In genomic region chr12:28194621-28195020, GRCh38 we compare ENCODE assay signal across 8 cellular contexts. TPM values are rescaled to one million over a fixed set of nuclear protein-coding genes. Genes with fewer than 3 reads are reported as not detected.
DNase-seq lines count a peak whose midpoint lies in the region; ATAC-seq, FAIRE-seq and TF ChIP-seq lines count a peak whose summit lies in the region.
"Not testable (repeated sequence)": the region's sequence is repeated elsewhere in the genome, so short reads cannot be mapped to it uniquely, and the experiment has no call there.

No MANE protein-coding gene starts in this region.

- H3K4me1 ChIP-seq in H1 (replicated peaks in 1 of 4; ENCODE audit: control insufficient read depth in 3 of 4, insufficient read depth in 4 of 4, low read length in 3 of 4) = not testable (repeated sequence)

- not testable (repeated sequence) for H4K5ac ChIP-seq in H1 (ENCODE audit: insufficient read length, low read depth, low read length)

- not testable (repeated sequence) for H3K36me3 Mint-ChIP-seq in T-helper 17 cell (ENCODE audit: low read depth); natural killer cell
- H3K36me3 Mint-ChIP-seq in nephron progenitor cell (ENCODE audit: low read depth) = peaks cover 30% of the 10 kb centered on the region
- peaks cover 9 to 23% of the 10 kb centered on the region in 2 donors for H3K36me3 Mint-ChIP-seq in stimulated activated naive B cell treated with anti-CD40 and anti-IgM and Interleukin-4, amounts not matched to agents 10 μg/mL and 1 μg/mL and 100 μg/mL, for 72 hours

- not testable (repeated sequence) for H3K4me2 ChIP-seq in H1 (ENCODE audit: insufficient read depth in 1 of 2, low read depth in 2 of 2, low read length in 2 of 2)

- H2BK20ac ChIP-seq in H1 (ENCODE audit: low read length) = not testable (repeated sequence)

- not testable (repeated sequence) for ATAC-seq in T-helper 17 cell; natural killer cell; stimulated activated naive B cell treated with anti-CD40 and anti-IgM and Interleukin-4, amounts not matched to agents 10 μg/mL and 1 μg/mL and 100 μg/mL, for 72 hours (replicated peaks)

- H3K14ac ChIP-seq in H1 (ENCODE audit: insufficient read length) = not testable (repeated sequence)

- H3K4me1 Mint-ChIP-seq in T-helper 17 cell (peaks cover 34% of the 10 kb centered on the region), natural killer cell (peaks cover 45 to 46% of the 10 kb centered on the region in 2 donors), nephron progenitor cell (peaks cover 13% of the 10 kb centered on the region)
- H3K4me1 Mint-ChIP-seq in stimulated activated naive B cell treated with anti-CD40 and anti-IgM and Interleukin-4, amounts not matched to agents 10 μg/mL and 1 μg/mL and 100 μg/mL, for 72 hours = peaks cover 21 to 37% of the 10 kb centered on the region in 2 donors

- H3K79me2 ChIP-seq in H1 (ENCODE audit: control insufficient read depth in 1 of 2, insufficient read depth in 2 of 2, low read length in 2 of 2) = peaks cover 6 to 87% of the 10 kb centered on the region in 2 experiments; a peak in 3 of 4 replicates

- not testable (repeated sequence) for H3K79me1 ChIP-seq in H1 (ENCODE audit: low read depth, low read length)

- not testable (repeated sequence) for H3K18ac ChIP-seq in H1 (ENCODE audit: extremely low read depth, low read length)

- TF ChIP-seq RAD21 in H1 (IDR thresholded peaks at IDR 0.05 in 1 of 2, conservative IDR thresholded peaks at IDR 0.05 in 1 of 2; ENCODE audit: low read depth in 2 of 2, low read length in 2 of 2) = not testable (repeated sequence)

- H3K9ac ChIP-seq in H1 (replicated peaks in 1 of 4; ENCODE audit: extremely low read depth in 1 of 4, low read depth in 3 of 4, low read length in 3 of 4) = not testable (repeated sequence)

- not testable (repeated sequence) for TF ChIP-seq POLR2A in H1 (IDR thresholded peaks at IDR 0.05; ENCODE audit: control extremely low read depth in 1 of 2, low read depth in 2 of 2, low read length in 2 of 2)

- H3K36me3 ChIP-seq in H1 (ENCODE audit: control insufficient read depth in 2 of 4, insufficient read depth in 4 of 4, low read length in 3 of 4) = not testable (repeated sequence)

- H3K23ac ChIP-seq in H1 (ENCODE audit: insufficient read length) = not testable (repeated sequence)

- not testable (repeated sequence) for H3K4me3 Mint-ChIP-seq in T-helper 17 cell; nephron progenitor cell; stimulated activated naive B cell treated with anti-CD40 and anti-IgM and Interleukin-4, amounts not matched to agents 10 μg/mL and 1 μg/mL and 100 μg/mL, for 72 hours
- peak overlapping the region; percentile 49 for H3K4me3 Mint-ChIP-seq in natural killer cell

- H4K8ac ChIP-seq in H1 (ENCODE audit: extremely low read depth, insufficient read depth, low read length) = 0 out of 2 replicates have a peak overlapping the region, but pooled peaks have one; percentile 25

- not testable (repeated sequence) for H2BK120ac ChIP-seq in H1 (replicated peaks; ENCODE audit: low read depth, low read length)

- TF ChIP-seq CTCF in H1 (IDR thresholded peaks at IDR 0.05; ENCODE audit: control extremely low read depth in 1 of 3, insufficient read depth in 1 of 3, low read depth in 1 of 3, low read length in 3 of 3); natural killer cell (IDR thresholded peaks at IDR 0.05); nephron progenitor cell (IDR thresholded peaks at IDR 0.05): not testable (repeated sequence)

- WGBS in H1 (ENCODE audit: extremely low coverage in 1 of 2, insufficient coverage in 1 of 2, insufficient read length in 1 of 2, insufficient replicate concordance in 2 of 2, low coverage in 1 of 2, low lambda C conversion rate in 2 of 2, missing lambda C conversion rate in 1 of 2), 2 experiments = 88% methylated on average over 12 of the region's 12 CpGs; no CpG with 5 or more reads in 1 of the 2 experiments

- H3K4ac ChIP-seq in H1 (replicated peaks; ENCODE audit: insufficient read length, low read depth, low read length) = not testable (repeated sequence)

- not testable (repeated sequence) for H2BK15ac ChIP-seq in H1 (ENCODE audit: low read length)

- H3K27me3 ChIP-seq in H1 (replicated peaks in 1 of 4; ENCODE audit: control insufficient read depth in 3 of 4, extremely low read depth in 1 of 4, insufficient read depth in 3 of 4, low read length in 3 of 4) = not testable (repeated sequence)

- H3K9me3 Mint-ChIP-seq in natural killer cell; stimulated activated naive B cell treated with anti-CD40 and anti-IgM and Interleukin-4, amounts not matched to agents 10 μg/mL and 1 μg/mL and 100 μg/mL, for 72 hours: not testable (repeated sequence)
- peaks cover 39% of the 10 kb centered on the region for H3K9me3 Mint-ChIP-seq in nephron progenitor cell

- H4K20me1 ChIP-seq in H1 (replicated peaks in 1 of 2; ENCODE audit: control insufficient read depth in 1 of 2, insufficient read depth in 2 of 2, low read length in 2 of 2) = not testable (repeated sequence)

- not testable (repeated sequence) for TF ChIP-seq EP300 in H1 (IDR thresholded peaks at IDR 0.05; ENCODE audit: borderline replicate concordance in 1 of 2, low read depth in 2 of 2, low read length in 2 of 2)

- H3K27ac Mint-ChIP-seq in T-helper 17 cell = peak overlapping the region; percentile 14
- peak overlapping the region; percentile 46 to 72 for H3K27ac Mint-ChIP-seq in natural killer cell
- H3K27ac Mint-ChIP-seq in nephron progenitor cell = peak overlapping the region; percentile 59
- H3K27ac Mint-ChIP-seq in stimulated activated naive B cell treated with anti-CD40 and anti-IgM and Interleukin-4, amounts not matched to agents 10 μg/mL and 1 μg/mL and 100 μg/mL, for 72 hours = peak overlapping the region; percentile 42

- H3K56ac ChIP-seq in H1 (replicated peaks; ENCODE audit: insufficient read length, low read depth, low read length) = not testable (repeated sequence)

- DNase-seq in ELF-1 (ENCODE audit: low read depth, low spot score) (peak; percentile 1), LoVo (ENCODE audit: low spot score) (peak; percentile 61), M059J (ENCODE audit: low read depth) (peak; percentile 11)
- not testable (repeated sequence) for DNase-seq in T-helper 17 cell; H1 (ENCODE audit: low read depth in 1 of 2, low spot score in 2 of 2); natural killer cell; nephron progenitor cell; stimulated activated naive B cell treated with anti-CD40 and anti-IgM and Interleukin-4, amounts not matched to agents 10 μg/mL and 1 μg/mL and 100 μg/mL, for 72 hours

- intact Hi-C loops in natural killer cell (cut with micrococcal nuclease) = not testable (repeated sequence)

- FAIRE-seq in H1 (lab: Jason Lieb, UNC) = not testable (repeated sequence)

- not testable (repeated sequence) for H3K9me3 ChIP-seq in T-helper 17 cell (ENCODE audit: control insufficient read depth, low read length, poor library complexity, severe bottlenecking); H1 (ENCODE audit: insufficient read depth in 2 of 2, low read depth in 1 of 2, low read length in 1 of 2)

- not testable (repeated sequence) for H3K27ac ChIP-seq in H1 (ENCODE audit: low read depth, low read length)

- H2BK12ac ChIP-seq in H1 (ENCODE audit: low read depth, low read length) = not testable (repeated sequence)

- H2BK5ac ChIP-seq in H1 (ENCODE audit: low read depth, low read length) = not testable (repeated sequence)

- H2AFZ ChIP-seq in H1 (ENCODE audit: low read length) = not testable (repeated sequence)

- H4K91ac ChIP-seq in H1 (replicated peaks; ENCODE audit: insufficient read length, low read length) = not testable (repeated sequence)

- H3K4me3 ChIP-seq in H1 (ENCODE audit: extremely low read depth in 1 of 4, insufficient read depth in 2 of 4, low read depth in 3 of 4, low read length in 4 of 4) = not testable (repeated sequence)

- CTCF ChIA-PET in H1 (lab: Charles Lee; ENCODE audit: partially characterized antibody) = interaction anchor here (0.7 kb wide), 1 partner anchor 43 kb away, joined by 3 read pairs; no protein-coding TSS in a partner anchor

- not testable (repeated sequence) for H3K23me2 ChIP-seq in H1 (ENCODE audit: low read depth, low read length)

- H3K27me3 Mint-ChIP-seq in T-helper 17 cell; natural killer cell (ENCODE audit: low read depth in 2 of 2); nephron progenitor cell (ENCODE audit: low read depth, poor library complexity); stimulated activated naive B cell treated with anti-CD40 and anti-IgM and Interleukin-4, amounts not matched to agents 10 μg/mL and 1 μg/mL and 100 μg/mL, for 72 hours: not testable (repeated sequence)

- H2AK5ac ChIP-seq in H1 (ENCODE audit: low read depth, low read length) = not testable (repeated sequence)

- POLR2A ChIA-PET in H1 (lab: Charles Lee; ENCODE audit: partially characterized antibody) = not testable (repeated sequence)

RNA-seq across cellular contexts. Expression of gene CCDC91, which starts 4.4 kb away (rescaled TPM):
- 11.4 and 15.1 TPM in 2 replicates for total RNA-seq in M059J (2014; rRNA removed; shearing (Covaris generic))
- total RNA-seq in T-helper 17 cell = 10 to 100 TPM; 62.5 to 65.3 TPM
- 23.1 and 23.8 TPM in 2 replicates for total RNA-seq in H1 (2021; fragmentation: NEBNext Ultra II Directional; extraction: Animal tissue kit (Norgen Biotek cat#: 25700))
- 6.9 and 8.6 TPM in 2 replicates for polyA plus RNA-seq in H1 (2011; rRNA removed)
- polyA plus RNA-seq in H1 (2011; cell fraction: cytosol; rRNA removed) = 10.4 TPM
- polyA plus RNA-seq in H1 (2011; cell fraction: nucleus; rRNA removed) = 15.5 TPM
- 8.9 to 15.6 TPM (median 10.2 TPM) in 4 replicates for polyA plus RNA-seq in H1 (2012, experiment 1 of 2)
- 2.0 TPM for polyA plus RNA-seq in H1 (2012, experiment 2 of 2)
- polyA plus RNA-seq in H1 (2013, experiment 1 of 2) = 48.3 TPM
- 32.3 TPM for polyA plus RNA-seq in H1 (2013, experiment 2 of 2)
- polyA minus RNA-seq in H1 (2011; rRNA and poly(A)+ RNA removed) = 26.5 and 28.0 TPM in 2 replicates
- polyA minus RNA-seq in H1 (2011; cell fraction: cytosol; rRNA and poly(A)+ RNA removed) = 14.6 TPM
- 88.8 TPM for polyA minus RNA-seq in H1 (2011; cell fraction: nucleus; rRNA and poly(A)+ RNA removed)
- total RNA-seq in natural killer cell = 10 to 100 TPM; 48.8 to 65.8 (median 60.2) TPM
